In the genomic region with DNA sequence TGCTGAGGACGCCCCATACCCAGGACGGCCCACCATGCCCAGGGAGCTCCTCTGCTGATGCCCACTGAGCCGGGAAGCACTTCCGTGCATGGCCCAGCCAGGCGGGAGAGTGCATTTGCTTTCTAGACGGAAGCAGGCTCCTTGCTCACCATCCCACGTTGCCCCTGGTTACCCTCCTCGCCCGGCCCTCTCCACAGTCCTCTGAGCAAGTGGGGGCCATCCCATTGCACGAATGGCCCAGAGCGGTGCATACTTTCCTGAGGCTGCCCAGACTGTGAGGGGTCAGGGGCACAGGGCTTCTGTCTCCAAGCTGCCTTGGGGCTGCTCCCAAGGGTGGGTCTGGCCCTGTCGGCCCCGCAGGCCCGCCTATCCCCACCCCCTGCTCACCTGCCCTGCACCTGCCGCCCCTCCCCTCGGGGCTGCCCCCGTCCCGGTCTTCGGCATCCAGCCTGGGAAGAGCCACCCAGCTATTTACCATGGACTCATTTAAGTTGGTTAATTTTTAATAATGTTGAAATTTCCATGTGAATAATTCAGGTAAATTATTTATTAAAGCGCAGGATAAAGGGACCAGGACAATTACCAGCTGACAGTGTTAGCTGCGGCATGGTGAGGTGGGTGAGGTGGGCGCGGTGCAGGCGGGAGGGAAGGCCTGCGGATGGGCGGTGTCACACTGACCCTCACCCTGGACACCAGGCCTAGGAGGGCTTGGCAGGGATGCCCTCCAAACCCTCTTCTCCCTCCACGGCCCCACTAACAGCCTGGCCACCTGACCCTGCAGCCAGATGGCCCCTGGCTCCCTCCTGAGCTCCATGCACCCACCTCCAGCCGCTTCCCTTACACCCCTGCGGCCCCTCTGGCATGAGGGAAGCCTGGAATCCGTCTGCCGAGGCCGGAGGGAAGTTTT, we compare ENCODE assay signal across 25 cellular contexts.
DNase-seq lines count a peak whose midpoint lies in the region; ATAC-seq, FAIRE-seq and TF ChIP-seq lines count a peak whose summit lies in the region.
"Had no signal": no experiment of that assay in that cellular context is flagged by ENCODE, and none has a peak within 500 bp of the region (broad histone marks: within the 10 kb centered on the region; RNA-seq: fewer than 3 reads in every experiment).

No MANE protein-coding gene starts in this region.

- no peak for ATAC-seq in foreskin keratinocyte
- ATAC-seq: K562; naive thymus-derived CD8-positive, alpha-beta T cell; right lobe of liver; stimulated activated naive CD8-positive, alpha-beta T cell treated with anti-CD3 and anti-CD28 coated beads, Interleukin-15, amount 100 ng/mL, for 72 hours had no signal

- H3K36me3 ChIP-seq in kidney (ENCODE audit: control insufficient read depth in 1 of 2, insufficient read depth in 2 of 2, low read length in 2 of 2), result no peaks in the 10 kb centered on the region
- no peaks in the 10 kb centered on the region for H3K36me3 ChIP-seq in MG63
- H3K36me3 ChIP-seq: right lobe of liver, tibial artery had no signal

- H3K4me1 Mint-ChIP-seq in CD14-positive monocyte, result no peaks in the 10 kb centered on the region
- peaks cover 19% of the 10 kb centered on the region for H3K4me1 Mint-ChIP-seq in Calu3 (ENCODE audit: low read depth, unreplicated experiment)
- H3K4me1 Mint-ChIP-seq: activated CD4-positive, alpha-beta T cell treated with anti-CD3 and anti-CD28 coated beads, Interleukin-2, amount 10 ng/mL, durations not matched to agents 24 days and 14 days; activated naive CD8-positive, alpha-beta T cell treated with anti-CD3 and anti-CD28 coated beads for 36 hours; naive thymus-derived CD8-positive, alpha-beta T cell; stimulated activated naive CD8-positive, alpha-beta T cell treated with anti-CD3 and anti-CD28 coated beads, Interleukin-15, amount 100 ng/mL, for 72 hours had no signal

- H3K27me3 ChIP-seq in foreskin keratinocyte, result peaks cover 7% of the 10 kb centered on the region
- H3K27me3 ChIP-seq in MG63, result no peaks in the 10 kb centered on the region

- CTCF ChIA-PET in Calu3 (lab: Charles Lee), result interaction anchor here (0.7 to 1.1 kb wide), 2 partner anchors 28 to 110 kb away, joined by 3 to 4 read pairs; no protein-coding TSS in a partner anchor

- no peak for FAIRE-seq in kidney (lab: Jason Lieb, UNC)
- FAIRE-seq: K562, RCC 7860 had no signal

- peaks cover 0 to 13% of the 10 kb centered on the region in 2 donors for H3K4me1 ChIP-seq in kidney (ENCODE audit: control insufficient read depth in 1 of 2, insufficient read depth in 1 of 2, low read depth in 1 of 2, low read length in 2 of 2)
- no peaks in the 10 kb centered on the region for H3K4me1 ChIP-seq in foreskin keratinocyte
- H3K4me1 ChIP-seq: parathyroid adenoma, right lobe of liver, tibial artery had no signal

- intact Hi-C loops in CD14-positive monocyte (cut with micrococcal nuclease) (no loop called here), Calu3 (cut with micrococcal nuclease; ENCODE audit: unreplicated experiment) (no loop called here), kidney (cut with DNase I) (no loop called here), posterior vena cava (cut with DNase I) (no loop called here)

- BruUV-seq in Calu3 (replicated peaks; lab: Mats Ljungman, UMichigan), result no TSS peak

- peak overlapping the region in 1 of 2 donors; percentile 60 for H3K27ac ChIP-seq in kidney (ENCODE audit: low read depth in 2 of 2, low read length in 2 of 2)
- H3K27ac ChIP-seq in foreskin keratinocyte, result no peak overlapping the region
- H3K27ac ChIP-seq: parathyroid adenoma, right lobe of liver, SK-N-MC, tibial artery, VCaP had no signal

- peaks cover 3 to 8% (median 4%) of the 10 kb centered on the region in 3 donors for H3K27me3 Mint-ChIP-seq in CD14-positive monocyte (ENCODE audit: low read depth in 3 of 3)
- peaks cover 67% of the 10 kb centered on the region for H3K27me3 Mint-ChIP-seq in Calu3 (ENCODE audit: unreplicated experiment)
- H3K27me3 Mint-ChIP-seq: activated CD4-positive, alpha-beta T cell treated with anti-CD3 and anti-CD28 coated beads, Interleukin-2, amount 10 ng/mL, durations not matched to agents 24 days and 14 days had no signal

- H3K9me3 Mint-ChIP-seq in CD14-positive monocyte, result peaks cover 0 to 4% (median 0%) of the 10 kb centered on the region in 7 donors
- no peaks in the 10 kb centered on the region for H3K9me3 Mint-ChIP-seq in Calu3 (ENCODE audit: low read depth, unreplicated experiment)
- H3K9me3 Mint-ChIP-seq: activated CD4-positive, alpha-beta T cell treated with anti-CD3 and anti-CD28 coated beads, Interleukin-2, amount 10 ng/mL, durations not matched to agents 24 days and 14 days; activated naive CD8-positive, alpha-beta T cell treated with anti-CD3 and anti-CD28 coated beads for 36 hours; CD4-positive, alpha-beta T cell; naive thymus-derived CD8-positive, alpha-beta T cell; stimulated activated naive CD8-positive, alpha-beta T cell treated with anti-CD3 and anti-CD28 coated beads, Interleukin-15, amount 100 ng/mL, for 72 hours had no signal

- DNase-seq in CD14-positive monocyte (ENCODE audit: low spot score) (peak; percentile 43), Calu3 (peak; percentile 34), kidney (peak; percentile 92), posterior vena cava (ENCODE audit: low spot score) (peak; percentile 74), foreskin keratinocyte (no peak), MG63 (no peak)
- DNase-seq in activated T-cell treated with anti-CD3 and anti-CD28 coated beads, Interleukin-2, amount 50 U/mL, for 1 hour, result no peak
- DNase-seq: activated CD4-positive, alpha-beta T cell treated with anti-CD3 and anti-CD28 coated beads, Interleukin-2, amount 10 ng/mL, durations not matched to agents 24 days and 14 days; activated naive CD8-positive, alpha-beta T cell treated with anti-CD3 and anti-CD28 coated beads for 36 hours; CD4-positive, alpha-beta T cell; cerebellar nuclear complex; DMS153; glutamatergic neuron; MM.1S; NCI-H146; stimulated activated naive CD8-positive, alpha-beta T cell treated with anti-CD3 and anti-CD28 coated beads, Interleukin-15, amount 100 ng/mL, for 72 hours; T-helper 2 cell had no signal

- TF ChIP-seq CTCF in CD14-positive monocyte (IDR thresholded peaks at IDR 0.05), result no peak
- TF ChIP-seq CTCF in Calu3 (IDR thresholded peaks at IDR 0.05; ENCODE audit: unreplicated experiment), result no peak
- TF ChIP-seq CTCF in kidney (IDR thresholded peaks at IDR 0.05; ENCODE audit: borderline replicate concordance, extremely low read depth, insufficient read depth), result no peak
- no peak for TF ChIP-seq CTCF in foreskin keratinocyte (conservative IDR thresholded peaks at IDR 0.05)

- H3K4me3 Mint-ChIP-seq in CD14-positive monocyte, result no peak overlapping the region
- H3K4me3 Mint-ChIP-seq in Calu3 (ENCODE audit: low read depth, unreplicated experiment), result peak overlapping the region; percentile 64
- H3K4me3 Mint-ChIP-seq: activated CD4-positive, alpha-beta T cell treated with anti-CD3 and anti-CD28 coated beads, Interleukin-2, amount 10 ng/mL, durations not matched to agents 24 days and 14 days; activated naive CD8-positive, alpha-beta T cell treated with anti-CD3 and anti-CD28 coated beads for 36 hours; CD4-positive, alpha-beta T cell; naive thymus-derived CD8-positive, alpha-beta T cell; stimulated activated naive CD8-positive, alpha-beta T cell treated with anti-CD3 and anti-CD28 coated beads, Interleukin-15, amount 100 ng/mL, for 72 hours had no signal

- H3K9me3 ChIP-seq in kidney (ENCODE audit: control insufficient read depth in 1 of 2, low read length in 2 of 2), result no peaks in the 10 kb centered on the region
- no peaks in the 10 kb centered on the region for H3K9me3 ChIP-seq in MG63
- H3K9me3 ChIP-seq: right lobe of liver had no signal

- H3K27ac Mint-ChIP-seq in CD14-positive monocyte (no peak overlapping the region), Calu3 (ENCODE audit: unreplicated experiment) (no peak overlapping the region)
- H3K27ac Mint-ChIP-seq: activated CD4-positive, alpha-beta T cell treated with anti-CD3 and anti-CD28 coated beads, Interleukin-2, amount 10 ng/mL, durations not matched to agents 24 days and 14 days; activated naive CD8-positive, alpha-beta T cell treated with anti-CD3 and anti-CD28 coated beads for 36 hours; CD4-positive, alpha-beta T cell; stimulated activated naive CD8-positive, alpha-beta T cell treated with anti-CD3 and anti-CD28 coated beads, Interleukin-15, amount 100 ng/mL, for 72 hours had no signal

- H3K9ac ChIP-seq in kidney (ENCODE audit: low read length in 2 of 2), result no peak overlapping the region
- H3K9ac ChIP-seq: parathyroid adenoma had no signal

- H3K4me3 ChIP-seq in kidney (ENCODE audit: low read length in 2 of 2) (peak overlapping the region in 1 of 2 donors; percentile 44), MG63 (no peak overlapping the region)
- H3K4me3 ChIP-seq: K562, right lobe of liver, SK-N-MC, tibial artery had no signal

- H3K36me3 Mint-ChIP-seq in CD14-positive monocyte (no peaks in the 10 kb centered on the region), Calu3 (ENCODE audit: insufficient read depth, unreplicated experiment) (peaks cover 5% of the 10 kb centered on the region)
- H3K36me3 Mint-ChIP-seq: activated naive CD8-positive, alpha-beta T cell treated with anti-CD3 and anti-CD28 coated beads for 36 hours; naive thymus-derived CD8-positive, alpha-beta T cell had no signal

Comparison
In these comparisons a context has a peak if more than half of its experiments do, and no peak if none do; other contexts are left out.
1. DNase-seq: peak in CD14-positive monocyte (single experiment), Calu3 (single experiment), kidney (single experiment) and posterior vena cava (single experiment); none in foreskin keratinocyte (0 of 2), activated T-cell treated with anti-CD3 and anti-CD28 coated beads, Interleukin-2, amount 50 U/mL, for 1 hour (single experiment) and MG63 (single experiment).